In the genomic region with DNA sequence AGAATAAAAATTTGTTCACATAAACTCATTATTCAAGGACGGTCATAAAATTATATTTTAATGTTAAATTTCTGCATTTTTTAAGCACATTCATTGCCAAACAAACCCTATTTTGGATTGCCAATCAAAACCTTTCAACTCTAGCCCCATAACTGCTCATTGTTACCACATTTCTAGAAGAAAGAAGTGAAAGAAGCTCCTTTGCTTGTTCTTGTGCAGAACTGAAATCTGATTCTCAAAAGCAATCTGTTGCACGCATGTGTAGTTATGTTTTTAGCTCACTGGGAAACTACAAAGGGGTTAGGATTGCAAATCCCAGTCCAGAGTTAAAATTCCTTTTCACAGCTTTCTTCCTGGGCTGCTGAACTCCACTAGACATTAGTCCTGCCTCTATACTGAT, we compare ENCODE assay signal across 19 cellular contexts.
DNase-seq lines count a peak whose midpoint lies in the region; ATAC-seq and TF ChIP-seq lines count a peak whose summit lies in the region.
"Had no signal": no experiment of that assay in that cellular context is flagged by ENCODE, and none has a peak within 500 bp of the region (broad histone marks: within the 10 kb centered on the region; RNA-seq: fewer than 3 reads in every experiment).

No MANE protein-coding gene starts in this region.

- no peak overlapping the region for H3K4me3 Mint-ChIP-seq in activated CD4-positive, alpha-beta T cell treated with anti-CD3 and anti-CD28 coated beads, Interleukin-2, amount 10 ng/mL, durations not matched to agents 7 days and 5 days
- H3K4me3 Mint-ChIP-seq in activated T-helper 17 cell treated with anti-CD3 and anti-CD28 coated beads, Interleukin-2, amount 50 U/mL, for 72 hours, result no peak overlapping the region
- H3K4me3 Mint-ChIP-seq: HFFc6 had no signal

- no peak overlapping the region for H3K27ac ChIP-seq in OCI-LY3 (ENCODE audit: low read length)
- H3K27ac ChIP-seq: A549, C4-2B, HL-60 had no signal

- H3K9me3 ChIP-seq in OCI-LY3 (ENCODE audit: insufficient read depth, low read length), result no peaks in the 10 kb centered on the region
- H3K9me3 ChIP-seq: A549 had no signal

- H3K36me3 ChIP-seq in OCI-LY3 (replicated peaks; ENCODE audit: low read depth, low read length), result no peaks in the 10 kb centered on the region

- H3K9ac ChIP-seq in OCI-LY3 (ENCODE audit: low read length), result no peak overlapping the region

- no peaks in the 10 kb centered on the region for H3K27me3 ChIP-seq in OCI-LY3 (ENCODE audit: low read depth, low read length)

- no peaks in the 10 kb centered on the region for H4K20me1 ChIP-seq in OCI-LY3 (ENCODE audit: insufficient read depth, low read length)

- no peaks in the 10 kb centered on the region for H3K79me2 ChIP-seq in OCI-LY3 (ENCODE audit: low read length)

- no peak overlapping the region for H3K27ac Mint-ChIP-seq in activated CD4-positive, alpha-beta T cell treated with anti-CD3 and anti-CD28 coated beads, Interleukin-2, amount 10 ng/mL, durations not matched to agents 7 days and 5 days
- H3K27ac Mint-ChIP-seq in activated T-helper 17 cell treated with anti-CD3 and anti-CD28 coated beads, Interleukin-2, amount 50 U/mL, for 72 hours, result no peak overlapping the region
- H3K27ac Mint-ChIP-seq: HFFc6 had no signal

- peaks cover 14% of the 10 kb centered on the region for H3K4me1 ChIP-seq in OCI-LY3 (ENCODE audit: low read length)
- H3K4me1 ChIP-seq: A549 had no signal

- H3K4me1 Mint-ChIP-seq in activated CD4-positive, alpha-beta T cell treated with anti-CD3 and anti-CD28 coated beads, Interleukin-2, amount 10 ng/mL, durations not matched to agents 7 days and 5 days, result no peaks in the 10 kb centered on the region
- H3K4me1 Mint-ChIP-seq in activated T-helper 17 cell treated with anti-CD3 and anti-CD28 coated beads, Interleukin-2, amount 50 U/mL, for 72 hours, result no peaks in the 10 kb centered on the region

- peak; percentile 3 for DNase-seq in GM12864 (ENCODE audit: low read depth)
- DNase-seq in NK-92 (lab: John Stamatoyannopoulos, UW; ENCODE audit: unreplicated experiment), result no peak
- no peak for DNase-seq in activated CD4-positive, alpha-beta T cell treated with anti-CD3 and anti-CD28 coated beads, Interleukin-2, amount 10 ng/mL, durations not matched to agents 7 days and 5 days
- DNase-seq in NCI-H2081 (lab: John Stamatoyannopoulos, UW), result no peak
- DNase-seq: COR-L47, HFFc6, NCI-H1092, NCI-H2107, NCI-H69, SHP77 treated with DMSO at 0.1 percent for 48 hours, T-helper 2 cell had no signal

- H3K36me3 Mint-ChIP-seq in activated CD4-positive, alpha-beta T cell treated with anti-CD3 and anti-CD28 coated beads, Interleukin-2, amount 10 ng/mL, durations not matched to agents 7 days and 5 days (ENCODE audit: low read depth), result no peaks in the 10 kb centered on the region
- no peaks in the 10 kb centered on the region for H3K36me3 Mint-ChIP-seq in activated T-helper 17 cell treated with anti-CD3 and anti-CD28 coated beads, Interleukin-2, amount 50 U/mL, for 72 hours (ENCODE audit: low read depth)

- no peaks in the 10 kb centered on the region for H3K9me3 Mint-ChIP-seq in activated CD4-positive, alpha-beta T cell treated with anti-CD3 and anti-CD28 coated beads, Interleukin-2, amount 10 ng/mL, durations not matched to agents 7 days and 5 days
- H3K9me3 Mint-ChIP-seq in activated T-helper 17 cell treated with anti-CD3 and anti-CD28 coated beads, Interleukin-2, amount 50 U/mL, for 72 hours, result no peaks in the 10 kb centered on the region

- POLR2A ChIA-PET in activated CD4-positive, alpha-beta T cell treated with anti-CD3 and anti-CD28 coated beads, Interleukin-2, amount 10 ng/mL, durations not matched to agents 7 days and 5 days (lab: Charles Lee), result no interaction called here

- ATAC-seq in GM19351 (IDR thresholded peaks at IDR 0.05; ENCODE audit: unreplicated experiment), result peak; percentile 61
- peak; percentile 76 for ATAC-seq in HG02938 (IDR thresholded peaks at IDR 0.05; ENCODE audit: unreplicated experiment)
- ATAC-seq in activated T-helper 17 cell treated with anti-CD3 and anti-CD28 coated beads, Interleukin-2, amount 50 U/mL, for 72 hours (replicated peaks), result no peak
- ATAC-seq: A549, K562 had no signal

- H2AFZ ChIP-seq in OCI-LY3 (ENCODE audit: low read depth, low read length), result no peak overlapping the region

- no peak overlapping the region for H3K4me3 ChIP-seq in GM12864 (ENCODE audit: low read depth, low read length)
- no peak overlapping the region for H3K4me3 ChIP-seq in OCI-LY3 (ENCODE audit: low read length)
- H3K4me3 ChIP-seq: A549, K562 had no signal

- peaks cover under 1% of the 10 kb centered on the region for H3K27me3 Mint-ChIP-seq in activated CD4-positive, alpha-beta T cell treated with anti-CD3 and anti-CD28 coated beads, Interleukin-2, amount 10 ng/mL, durations not matched to agents 7 days and 5 days
- H3K27me3 Mint-ChIP-seq in activated T-helper 17 cell treated with anti-CD3 and anti-CD28 coated beads, Interleukin-2, amount 50 U/mL, for 72 hours, result peaks cover 4% of the 10 kb centered on the region

- 0 out of 2 replicates have a peak overlapping the region, but pooled peaks have one; percentile 1 for H3K4me2 ChIP-seq in OCI-LY3 (ENCODE audit: low read length)
- H3K4me2 ChIP-seq: A549 had no signal

- TF ChIP-seq CTCF in GM12864 (IDR thresholded peaks at IDR 0.05; ENCODE audit: low read depth, low read length, missing control alignments) (no peak), OCI-LY3 (IDR thresholded peaks at IDR 0.05; ENCODE audit: low read depth, low read length) (no peak)

- CTCF ChIA-PET in activated CD4-positive, alpha-beta T cell treated with anti-CD3 and anti-CD28 coated beads, Interleukin-2, amount 10 ng/mL, durations not matched to agents 7 days and 5 days (lab: Charles Lee), result no interaction called here
